ENCODE assay signal across 16 cellular contexts in genomic region chr5:134103998-134104612, GRCh38. TPM values are rescaled to one million over a fixed set of nuclear protein-coding genes. Genes with fewer than 3 reads are reported as not detected.
DNase-seq lines count a peak whose midpoint lies in the region; ATAC-seq and TF ChIP-seq lines count a peak whose summit lies in the region.
"Had no signal": no experiment of that assay in that cellular context is flagged by ENCODE, and none has a peak within 500 bp of the region (broad histone marks: within the 10 kb centered on the region; RNA-seq: fewer than 3 reads in every experiment).

No MANE protein-coding gene starts in this region.

- 90% methylated on average over 10 of the region's 11 CpGs for WGBS in mesenchymal stem cell
- WGBS in heart right ventricle, 2 donors = 92 to 96% methylated on average over 11 of the region's 11 CpGs

- no peak overlapping the region for H3K14ac ChIP-seq in mesenchymal stem cell (ENCODE audit: low read length in 2 of 2)

- no peak overlapping the region for H3K23ac ChIP-seq in mesenchymal stem cell (ENCODE audit: low read length in 2 of 2)

- H2BK5ac ChIP-seq in mesenchymal stem cell (ENCODE audit: low read depth, low read length, poor library complexity, severe bottlenecking) = no peak overlapping the region

- H2BK15ac ChIP-seq in mesenchymal stem cell (ENCODE audit: low read depth, poor library complexity, severe bottlenecking) = no peak overlapping the region

- no peak overlapping the region for H2BK120ac ChIP-seq in mesenchymal stem cell (ENCODE audit: low read depth, low read length)

- H3K36me3 Mint-ChIP-seq in effector memory CD8-positive, alpha-beta T cell (ENCODE audit: insufficient read depth) = peaks cover 22% of the 10 kb centered on the region
- no peaks in the 10 kb centered on the region for H3K36me3 Mint-ChIP-seq in stimulated activated naive CD8-positive, alpha-beta T cell treated with anti-CD3 and anti-CD28 coated beads, Interleukin-15, Interleukin-2, amounts not matched to agents 100 ng/mL and 50 ng/mL, for 24 hours (ENCODE audit: low read depth)
- H3K36me3 Mint-ChIP-seq: neural progenitor cell had no signal

- H3K9me3 ChIP-seq in mesenchymal stem cell (ENCODE audit: control insufficient read depth, low read length) (no peaks in the 10 kb centered on the region), heart right ventricle (no peaks in the 10 kb centered on the region)

- no peaks in the 10 kb centered on the region for H3K36me3 ChIP-seq in mesenchymal stem cell (ENCODE audit: control insufficient read depth in 1 of 2, insufficient read depth in 2 of 2, low read depth in 1 of 2, low read length in 2 of 2)
- H3K36me3 ChIP-seq in heart right ventricle = no peaks in the 10 kb centered on the region
- H3K36me3 ChIP-seq: neural progenitor cell had no signal

- ATAC-seq in Right ventricle myocardium superior (ENCODE audit: poor library complexity) (no peak), heart right ventricle (no peak)
- ATAC-seq in effector memory CD8-positive, alpha-beta T cell (replicated peaks) = no peak
- ATAC-seq: right cardiac atrium had no signal

- no peak overlapping the region for H3K27ac ChIP-seq in mesenchymal stem cell (ENCODE audit: low read length, poor library complexity, severe bottlenecking)
- peak overlapping the region in 1 of 10 donors; percentile 66 for H3K27ac ChIP-seq in heart right ventricle
- H3K27ac ChIP-seq: neural progenitor cell had no signal

- no peak overlapping the region for H2AFZ ChIP-seq in mesenchymal stem cell (ENCODE audit: low read depth, low read length)
- H2AFZ ChIP-seq: neural progenitor cell had no signal

- H3K27me3 Mint-ChIP-seq in effector memory CD8-positive, alpha-beta T cell = no peaks in the 10 kb centered on the region
- no peaks in the 10 kb centered on the region for H3K27me3 Mint-ChIP-seq in stimulated activated naive CD8-positive, alpha-beta T cell treated with anti-CD3 and anti-CD28 coated beads, Interleukin-15, Interleukin-2, amounts not matched to agents 100 ng/mL and 50 ng/mL, for 24 hours
- H3K27me3 Mint-ChIP-seq: activated B cell treated with CpG ODN at 0.5 μM for 24 hours had no signal

- no peaks in the 10 kb centered on the region for H3K9me3 Mint-ChIP-seq in effector memory CD8-positive, alpha-beta T cell
- H3K9me3 Mint-ChIP-seq in stimulated activated naive CD8-positive, alpha-beta T cell treated with anti-CD3 and anti-CD28 coated beads, Interleukin-15, Interleukin-2, amounts not matched to agents 100 ng/mL and 50 ng/mL, for 24 hours = no peaks in the 10 kb centered on the region
- H3K9me3 Mint-ChIP-seq: activated B cell treated with CpG ODN at 0.5 μM for 24 hours, neural progenitor cell had no signal

- H3K4me1 ChIP-seq in mesenchymal stem cell (ENCODE audit: control insufficient read depth, insufficient read depth, low read depth, low read length) (peaks cover 5% of the 10 kb centered on the region), heart right ventricle (peaks cover 0 to 45% (median 14%) of the 10 kb centered on the region in 9 donors)

- H3K4me3 Mint-ChIP-seq in effector memory CD8-positive, alpha-beta T cell = peak overlapping the region; percentile 85 to 89
- peak overlapping the region; percentile 68 for H3K4me3 Mint-ChIP-seq in stimulated activated naive CD8-positive, alpha-beta T cell treated with anti-CD3 and anti-CD28 coated beads, Interleukin-15, Interleukin-2, amounts not matched to agents 100 ng/mL and 50 ng/mL, for 24 hours
- H3K4me3 Mint-ChIP-seq: activated B cell treated with CpG ODN at 0.5 μM for 24 hours, neural progenitor cell had no signal

- H3K4ac ChIP-seq in mesenchymal stem cell (ENCODE audit: low read depth in 1 of 2, low read length in 2 of 2) = no peak overlapping the region

- peak overlapping the region; percentile 95 to 97 for H3K27ac Mint-ChIP-seq in effector memory CD8-positive, alpha-beta T cell
- peak overlapping the region; percentile 92 for H3K27ac Mint-ChIP-seq in stimulated activated naive CD8-positive, alpha-beta T cell treated with anti-CD3 and anti-CD28 coated beads, Interleukin-15, Interleukin-2, amounts not matched to agents 100 ng/mL and 50 ng/mL, for 24 hours
- H3K27ac Mint-ChIP-seq: neural progenitor cell had no signal

- H3K18ac ChIP-seq in mesenchymal stem cell (ENCODE audit: low read depth in 1 of 2, low read length in 2 of 2) = no peak overlapping the region

- intact Hi-C loops in Right ventricle myocardium superior (cut with DNase I) (loop anchor here (5.0 kb wide), 1 partner anchor 43 kb away; no protein-coding TSS in a partner anchor), cardiac septum (cut with DNase I) (loop anchor here (5.0 kb wide), 1 partner anchor 188 kb away; no protein-coding TSS in a partner anchor), heart right ventricle (cut with DNase I) (loop anchor here in 7 of 10 donors (2.0 to 5.0 kb wide), 3 partner anchors 37 to 183 kb away; no protein-coding TSS in a partner anchor)

- DNase-seq in Right ventricle myocardium superior = peak; percentile 10
- no peak for DNase-seq in cardiac septum (ENCODE audit: low spot score)
- peak; percentile 47 for DNase-seq in T-helper 22 cell (ENCODE audit: low read depth)
- no peak for DNase-seq in effector memory CD8-positive, alpha-beta T cell
- DNase-seq in LoVo (ENCODE audit: low spot score) = no peak
- DNase-seq in mesenchymal stem cell = no peak
- DNase-seq in heart right ventricle = no peak
- DNase-seq: activated B cell treated with CpG ODN at 0.5 μM for 24 hours, foreskin fibroblast, NCI-H1694, NCI-H510A, OCI-M1 had no signal

- H4K8ac ChIP-seq in mesenchymal stem cell (ENCODE audit: low read length) = no peak overlapping the region

- no peaks in the 10 kb centered on the region for H3K79me1 ChIP-seq in mesenchymal stem cell (replicated peaks; ENCODE audit: low read length, poor library complexity, severe bottlenecking)

- peaks cover 54 to 64% of the 10 kb centered on the region in 2 donors for H3K4me1 Mint-ChIP-seq in effector memory CD8-positive, alpha-beta T cell (ENCODE audit: low read depth in 2 of 2)
- peaks cover 83% of the 10 kb centered on the region for H3K4me1 Mint-ChIP-seq in stimulated activated naive CD8-positive, alpha-beta T cell treated with anti-CD3 and anti-CD28 coated beads, Interleukin-15, Interleukin-2, amounts not matched to agents 100 ng/mL and 50 ng/mL, for 24 hours (ENCODE audit: low read depth)

- no peak for TF ChIP-seq CTCF in heart right ventricle (IDR thresholded peaks at IDR 0.05)

- no peak overlapping the region for H3K9ac ChIP-seq in mesenchymal stem cell (ENCODE audit: low read length)
- H3K9ac ChIP-seq: neural progenitor cell had no signal

- H3K4me3 ChIP-seq in mesenchymal stem cell (ENCODE audit: insufficient read depth in 1 of 2, low read depth in 1 of 2, low read length in 2 of 2) = no peak overlapping the region
- no peak overlapping the region for H3K4me3 ChIP-seq in heart right ventricle
- H3K4me3 ChIP-seq: lung, neural progenitor cell had no signal

- H3K4me2 ChIP-seq in mesenchymal stem cell (ENCODE audit: low read length, poor library complexity, severe bottlenecking) = no peak overlapping the region
- H3K4me2 ChIP-seq: neural progenitor cell had no signal

- H4K91ac ChIP-seq in mesenchymal stem cell (ENCODE audit: low read length) = no peak overlapping the region

- H3K27me3 ChIP-seq in mesenchymal stem cell (ENCODE audit: control insufficient read depth in 1 of 2, insufficient read depth in 1 of 2, low read length in 2 of 2) (peaks cover 0 to 20% of the 10 kb centered on the region in 2 experiments), heart right ventricle (no peaks in the 10 kb centered on the region)
- H3K27me3 ChIP-seq: neural progenitor cell had no signal

- H2BK12ac ChIP-seq in mesenchymal stem cell (ENCODE audit: low read length in 2 of 2) = no peak overlapping the region

- H2AK5ac ChIP-seq in mesenchymal stem cell (ENCODE audit: low read length, severe bottlenecking) = no peak overlapping the region

RNA-seq across cellular contexts. Expression of gene TCF7, which starts 10.4 kb away (rescaled TPM):
- total RNA-seq in Right ventricle myocardium superior (2.2 TPM), cardiac septum (2.2 TPM), heart right ventricle (1 to 10 TPM in 9 of 10 donors, under 1 TPM in 1; 0.42 to 5.9 (median 2.0) TPM)
- polyA plus RNA-seq in mesenchymal stem cell (2013, experiment 1 of 2) = 1.4 TPM
- polyA plus RNA-seq in mesenchymal stem cell (2013, experiment 2 of 2) = 1.4 TPM
- polyA plus RNA-seq in heart right ventricle = 1 to 10 TPM; 1.0 TPM

Comparison
In these comparisons a context has a peak if more than half of its experiments do, and no peak if none do; other contexts are left out.
1. DNase-seq: peak in Right ventricle myocardium superior (single experiment) and T-helper 22 cell (single experiment); none in cardiac septum (single experiment), effector memory CD8-positive, alpha-beta T cell (0 of 3), LoVo (single experiment), mesenchymal stem cell (single experiment) and heart right ventricle (0 of 2).